ENCODE assay signal across 13 cellular contexts in the genomic region with DNA sequence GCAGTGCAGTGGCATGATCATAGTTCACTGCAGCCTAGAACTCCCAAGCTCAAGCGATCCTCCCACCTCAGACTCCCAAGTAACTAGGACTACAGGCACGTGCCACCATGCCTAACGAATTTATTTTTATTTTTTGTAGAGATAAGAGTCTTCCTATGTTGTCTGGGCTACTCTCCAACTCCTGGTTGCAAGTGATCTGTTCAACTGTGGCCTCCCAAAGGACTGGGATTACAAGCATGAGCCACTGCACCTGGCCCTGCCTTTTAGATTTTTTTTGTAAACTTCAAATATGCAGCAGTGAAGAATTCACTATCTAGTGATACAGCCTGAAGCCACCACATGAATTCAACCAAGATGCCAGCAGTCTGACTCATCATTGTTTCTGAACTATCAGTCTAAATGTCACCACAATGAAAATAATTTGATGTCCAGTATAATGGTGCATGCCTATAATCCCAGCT. TPM values are rescaled to one million over a fixed set of nuclear protein-coding genes. Genes with fewer than 3 reads are reported as not detected.
A peak's percentile ranks its signal among the peaks of the same experiment; 100 is the strongest.
DNase-seq lines count a peak whose midpoint lies in the region; FAIRE-seq and TF ChIP-seq lines count a peak whose summit lies in the region.
"Had no signal": no experiment of that assay in that cellular context is flagged by ENCODE, and none has a peak within 500 bp of the region (broad histone marks: within the 10 kb centered on the region; RNA-seq: fewer than 3 reads in every experiment).

No MANE protein-coding gene starts in this region.

- H3K27ac ChIP-seq in left ventricle myocardium inferior (replicated peaks) (peak overlapping the region; percentile 11), right atrium auricular region (no peak overlapping the region), RWPE1 (no peak overlapping the region)
- H3K27ac ChIP-seq: psoas muscle had no signal

- intact Hi-C loops in left ventricle myocardium inferior (cut with micrococcal nuclease) = no loop called here

- peaks cover 4% of the 10 kb centered on the region for H3K4me1 Mint-ChIP-seq in type B pancreatic cell (ENCODE audit: unreplicated experiment)

- no peak for FAIRE-seq in GM12892 (lab: Jason Lieb, UNC)
- FAIRE-seq: colon, G401.6 had no signal

- H3K36me3 Mint-ChIP-seq in type B pancreatic cell = peaks cover 32% of the 10 kb centered on the region

- POLR2A ChIA-PET in RWPE1 (lab: Yijun Ruan, JAX; ENCODE audit: low non-redundant PET) = no interaction called here

- DNase-seq in left ventricle myocardium inferior (no peak), right atrium auricular region (ENCODE audit: low spot score) (no peak), RWPE1 (ENCODE audit: low spot score) (peak; percentile 49), epithelial cell of esophagus (ENCODE audit: low read depth) (peak; percentile 43), type B pancreatic cell (ENCODE audit: extremely low spot score, unreplicated experiment) (no peak), NCI-H774 (lab: John Stamatoyannopoulos, UW) (no peak), GM12892 (ENCODE audit: insufficient read length) (no peak), DMS153 (lab: John Stamatoyannopoulos, UW) (no peak)
- DNase-seq: activated CD4-positive, CD25-positive, alpha-beta regulatory T cell; psoas muscle had no signal

- peaks cover 14% of the 10 kb centered on the region for H3K4me1 ChIP-seq in left ventricle myocardium inferior
- H3K4me1 ChIP-seq in right atrium auricular region = peaks cover 0 to 7% of the 10 kb centered on the region in 2 donors
- H3K4me1 ChIP-seq: psoas muscle had no signal

- H3K36me3 ChIP-seq in left ventricle myocardium inferior = peaks cover 34% of the 10 kb centered on the region
- H3K36me3 ChIP-seq in right atrium auricular region = peaks cover 28% of the 10 kb centered on the region

- CTCF ChIA-PET in RWPE1 (lab: Yijun Ruan, JAX) = no interaction called here

- no peaks in the 10 kb centered on the region for H3K27me3 ChIP-seq in left ventricle myocardium inferior (ENCODE audit: low read depth)
- H3K27me3 ChIP-seq in right atrium auricular region = no peaks in the 10 kb centered on the region

- H3K4me3 Mint-ChIP-seq in type B pancreatic cell = no peak overlapping the region
- H3K4me3 Mint-ChIP-seq: IgD-negative memory B cell had no signal

- H3K9me3 ChIP-seq in left ventricle myocardium inferior (replicated peaks) (no peaks in the 10 kb centered on the region), right atrium auricular region (no peaks in the 10 kb centered on the region)
- H3K9me3 ChIP-seq: psoas muscle had no signal

- no peaks in the 10 kb centered on the region for H3K27me3 Mint-ChIP-seq in type B pancreatic cell
- H3K27me3 Mint-ChIP-seq: IgD-negative memory B cell had no signal

- H3K4me3 ChIP-seq in left ventricle myocardium inferior = no peak overlapping the region
- H3K4me3 ChIP-seq in right atrium auricular region = no peak overlapping the region
- no peak overlapping the region for H3K4me3 ChIP-seq in epithelial cell of esophagus (ENCODE audit: low read length)
- H3K4me3 ChIP-seq: psoas muscle had no signal

- H3K9me3 Mint-ChIP-seq in type B pancreatic cell = no peaks in the 10 kb centered on the region
- H3K9me3 Mint-ChIP-seq: IgD-negative memory B cell had no signal

- peak overlapping the region; percentile 63 for H3K27ac Mint-ChIP-seq in type B pancreatic cell
- H3K27ac Mint-ChIP-seq: IgD-negative memory B cell had no signal

- no peak for TF ChIP-seq CTCF in left ventricle myocardium inferior (IDR thresholded peaks at IDR 0.05; ENCODE audit: borderline replicate concordance)
- no peak for TF ChIP-seq CTCF in right atrium auricular region (IDR thresholded peaks at IDR 0.05)
- TF ChIP-seq CTCF in RWPE1 (conservative IDR thresholded peaks at IDR 0.05; ENCODE audit: low read depth) = no peak
- no peak for TF ChIP-seq CTCF in epithelial cell of esophagus (IDR thresholded peaks at IDR 0.05; ENCODE audit: insufficient read depth, low read depth, low read length, missing control alignments)
- no peak for TF ChIP-seq CTCF in type B pancreatic cell (conservative IDR thresholded peaks at IDR 0.05)

- no peak for TF ChIP-seq POLR2A in GM12892 (IDR thresholded peaks at IDR 0.05; ENCODE audit: low read depth, low read length)

RNA-seq across cellular contexts. Expression of a gene that starts 32.7 kb away (rescaled TPM):
- total RNA-seq in left ventricle myocardium inferior (31.2 TPM), right atrium auricular region (10 to 100 TPM; 10.5 to 13.3 TPM), type B pancreatic cell (ENCODE audit: low replicate concordance) (77.2 and 89.2 TPM in 2 replicates)
- 22.3 TPM for polyA plus RNA-seq in GM12892 (2012; ENCODE audit: missing spikeins)

Comparison
In these comparisons a context has a peak if more than half of its experiments do, and no peak if none do; other contexts are left out.
1. DNase-seq: peak in RWPE1 (single experiment) and epithelial cell of esophagus (single experiment); none in left ventricle myocardium inferior (single experiment), right atrium auricular region (single experiment), type B pancreatic cell (single experiment), NCI-H774 (single experiment), GM12892 (single experiment) and DMS153 (single experiment).